In genomic region chr7:127557803-127558202, GRCh38 we compare ENCODE assay signal across 2 cellular contexts.
TF ChIP-seq lines count a peak whose summit lies in the region.

No MANE protein-coding gene starts in this region.

TF ChIP-seq in HepG2, 621 proteins besides CTCF, POLR2A, EP300 and RAD21:
- no peak for TF ChIP-seq ELF3 (CRISPR knock-in tag; IDR thresholded peaks at IDR 0.05)
- no peak for TF ChIP-seq DZIP1 (CRISPR knock-in tag; IDR thresholded peaks at IDR 0.05)
- no peak for TF ChIP-seq ETS1 (CRISPR knock-in tag; IDR thresholded peaks at IDR 0.05)
- TF ChIP-seq STAG1 (CRISPR knock-in tag; IDR thresholded peaks at IDR 0.05) = peak; percentile 16; the same call in 1 of the 2 replicates

TF ChIP-seq in WTC11, 78 proteins besides CTCF, POLR2A, EP300 and RAD21:
- no peak for TF ChIP-seq PREB (CRISPR knock-in tag; IDR thresholded peaks at IDR 0.05; ENCODE audit: borderline replicate concordance)
- TF ChIP-seq CDX4 (CRISPR knock-in tag; IDR thresholded peaks at IDR 0.05; ENCODE audit: borderline replicate concordance) = no peak
- no peak for TF ChIP-seq NR3C1 (CRISPR knock-in tag; conservative IDR thresholded peaks at IDR 0.05; ENCODE audit: low read depth)
- no peak for TF ChIP-seq CREM (CRISPR knock-in tag; IDR thresholded peaks at IDR 0.05)
- TF ChIP-seq ESRRA (CRISPR knock-in tag; IDR thresholded peaks at IDR 0.05; ENCODE audit: borderline replicate concordance) = no peak
- no peak for TF ChIP-seq GRHL2 (CRISPR knock-in tag; IDR thresholded peaks at IDR 0.05; ENCODE audit: insufficient replicate concordance, severe bottlenecking)
- no peak for TF ChIP-seq ATF6 (CRISPR knock-in tag; IDR thresholded peaks at IDR 0.05)
